In the genomic region with DNA sequence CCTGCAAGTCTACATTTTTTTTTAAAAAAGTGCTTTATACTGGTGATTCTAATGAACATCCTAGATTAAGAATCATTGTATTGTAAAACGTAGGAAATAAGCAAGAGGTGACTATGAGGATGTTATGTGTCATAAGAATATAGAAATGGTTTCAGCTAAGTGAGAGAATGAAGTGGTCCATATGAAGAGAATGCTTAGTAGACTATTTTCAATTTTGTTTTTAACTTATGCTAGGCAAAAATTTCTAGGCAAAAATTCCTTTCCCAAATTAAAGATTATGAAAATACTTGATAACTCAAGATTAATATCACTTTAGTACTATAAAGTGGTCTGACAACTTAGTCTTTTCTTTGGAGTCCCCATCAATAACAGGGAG, we compare ENCODE assay signal across 8 cellular contexts. TPM values are rescaled to one million over a fixed set of nuclear protein-coding genes. Genes with fewer than 3 reads are reported as not detected.
DNase-seq lines count a peak whose midpoint lies in the region; ATAC-seq, FAIRE-seq and TF ChIP-seq lines count a peak whose summit lies in the region.

No MANE protein-coding gene starts in this region.

- no peak for FAIRE-seq in HepG2 (lab: Jason Lieb, UNC)

- no peaks in the 10 kb centered on the region for H3K79me2 ChIP-seq in HepG2 (ENCODE audit: insufficient read depth, low read length)

- H3K9me3 Mint-ChIP-seq in activated CD8-positive, alpha-beta memory T cell treated with anti-CD3 and anti-CD28 coated beads, Interleukin-2, amount 10 ng/mL, durations not matched to agents 7 days and 5 days (ENCODE audit: low read depth), result no peaks in the 10 kb centered on the region

- no peaks in the 10 kb centered on the region for H3K9me3 ChIP-seq in HepG2 (ENCODE audit: low read length)
- no peaks in the 10 kb centered on the region for H3K9me3 ChIP-seq in thoracic aorta

- H3K9ac ChIP-seq in HepG2 (ENCODE audit: insufficient read depth, low read depth, low read length), result no peak overlapping the region

- H3K27me3 ChIP-seq in HepG2 (ENCODE audit: control insufficient read depth in 1 of 2, insufficient read depth in 2 of 2, low read length in 2 of 2), result no peaks in the 10 kb centered on the region
- H3K27me3 ChIP-seq in thoracic aorta (replicated peaks; ENCODE audit: insufficient read depth), result no peaks in the 10 kb centered on the region

- H3K27me3 Mint-ChIP-seq in activated CD8-positive, alpha-beta memory T cell treated with anti-CD3 and anti-CD28 coated beads, Interleukin-2, amount 10 ng/mL, durations not matched to agents 7 days and 5 days, result no peaks in the 10 kb centered on the region

- in situ Hi-C loops in HepG2 (cut with HindIII; ENCODE audit: extremely low pct_ligation_motif_present, low pct_unique_long_range_greater_than_20kb), result no loop called here

- TF ChIP-seq CTCF in HepG2 (CRISPR knock-in tag; IDR thresholded peaks at IDR 0.05) (no peak), thoracic aorta (IDR thresholded peaks at IDR 0.05) (no peak)

- TF ChIP-seq POLR2A in HepG2 (IDR thresholded peaks at IDR 0.05; ENCODE audit: insufficient read depth in 1 of 2, low read depth in 2 of 2, low read length in 2 of 2) (no peak), erythroblast (IDR thresholded peaks at IDR 0.05; ENCODE audit: low read length) (no peak)

- TF ChIP-seq EP300 in HepG2 (IDR thresholded peaks at IDR 0.05; ENCODE audit: low read depth in 2 of 2, low read length in 2 of 2), result no peak
- TF ChIP-seq EP300 in HepG2 (CRISPR knock-in tag; IDR thresholded peaks at IDR 0.05; ENCODE audit: borderline replicate concordance), result no peak

- peak; percentile 6 for ATAC-seq in activated CD8-positive, alpha-beta memory T cell treated with anti-CD3 and anti-CD28 coated beads, Interleukin-2, amount 10 ng/mL, durations not matched to agents 7 days and 5 days
- ATAC-seq in HepG2, result no peak
- ATAC-seq in thoracic aorta (ENCODE audit: insufficient number of reproducible peaks, low FRiP score, low read depth), result no peak

- peak overlapping the region; percentile 72 for H3K4me3 Mint-ChIP-seq in activated CD8-positive, alpha-beta memory T cell treated with anti-CD3 and anti-CD28 coated beads, Interleukin-2, amount 10 ng/mL, durations not matched to agents 7 days and 5 days

- H2AFZ ChIP-seq in HepG2 (ENCODE audit: low read length), result no peak overlapping the region

- peak overlapping the region; percentile 81 for H3K27ac Mint-ChIP-seq in activated CD8-positive, alpha-beta memory T cell treated with anti-CD3 and anti-CD28 coated beads, Interleukin-2, amount 10 ng/mL, durations not matched to agents 7 days and 5 days

- no peaks in the 10 kb centered on the region for H3K36me3 ChIP-seq in HepG2 (replicated peaks in 1 of 2; ENCODE audit: control insufficient read depth in 1 of 2, insufficient read depth in 2 of 2, low read length in 2 of 2)
- no peaks in the 10 kb centered on the region for H3K36me3 ChIP-seq in thoracic aorta

- DNase-seq in activated CD8-positive, alpha-beta memory T cell treated with anti-CD3 and anti-CD28 coated beads, Interleukin-2, amount 10 ng/mL, durations not matched to agents 7 days and 5 days, result no peak
- no peak for DNase-seq in activated CD8-positive, alpha-beta memory T cell treated with anti-CD3 and anti-CD28 coated beads for 24 hours
- DNase-seq in HepG2 (ENCODE audit: low spot score) (no peak), thoracic aorta (ENCODE audit: low spot score) (no peak), erythroblast (lab: John Stamatoyannopoulos, UW) (no peak), ecto neural progenitor cell (ENCODE audit: low spot score) (no peak), NOMO-1 treated with dmso at 0.1 percent for 144 hours (lab: John Stamatoyannopoulos, UW; ENCODE audit: unreplicated experiment) (no peak)

- peaks cover 22% of the 10 kb centered on the region for H3K4me1 Mint-ChIP-seq in activated CD8-positive, alpha-beta memory T cell treated with anti-CD3 and anti-CD28 coated beads, Interleukin-2, amount 10 ng/mL, durations not matched to agents 7 days and 5 days

- H3K4me2 ChIP-seq in HepG2 (ENCODE audit: low read depth, low read length), result peak overlapping the region; percentile 77

- BruUV-seq in HepG2 (replicated peaks; lab: Mats Ljungman, UMichigan), result no TSS peak

- H3K27ac ChIP-seq in angular gyrus (ENCODE audit: low read depth, low read length) (peak overlapping the region; percentile 62), HepG2 (ENCODE audit: extremely low read length, insufficient read depth, low read length) (no peak overlapping the region), thoracic aorta (peak overlapping the region; percentile 76 to 91)

- WGBS in HepG2 (ENCODE audit: low lambda C conversion rate), result 68% methylated on average over 1 of the region's 1 CpG

- intact Hi-C loops in HepG2 (cut with micrococcal nuclease; ENCODE audit: unreplicated experiment), result no loop called here

- peak overlapping the region; percentile 62 to 71 (median 69); a peak in 4 of 6 replicates for H3K4me3 ChIP-seq in HepG2 (replicated peaks in 1 of 3; ENCODE audit: insufficient read depth in 1 of 3, low read depth in 2 of 3, low read length in 3 of 3)
- H3K4me3 ChIP-seq in thoracic aorta, result peak overlapping the region; percentile 92

- peaks cover 4% of the 10 kb centered on the region for H3K36me3 Mint-ChIP-seq in activated CD8-positive, alpha-beta memory T cell treated with anti-CD3 and anti-CD28 coated beads, Interleukin-2, amount 10 ng/mL, durations not matched to agents 7 days and 5 days

- no peak for TF ChIP-seq RAD21 in HepG2 (CRISPR knock-in tag; IDR thresholded peaks at IDR 0.05)

- CTCF ChIA-PET in activated CD8-positive, alpha-beta memory T cell treated with anti-CD3 and anti-CD28 coated beads, Interleukin-2, amount 10 ng/mL, durations not matched to agents 7 days and 5 days (lab: Charles Lee), result interaction anchor here (1.3 kb wide), 1 partner anchor 481 kb away, joined by 4 read pairs; a partner anchor contains a TSS
- CTCF ChIA-PET in HepG2 (lab: Yijun Ruan, JAX; ENCODE audit: low intra/inter-chr PET ratio, low total read pairs), result no interaction called here

- H3K4me1 ChIP-seq in HepG2 (ENCODE audit: insufficient read depth, low read length) (no peaks in the 10 kb centered on the region), thoracic aorta (ENCODE audit: control insufficient read depth in 1 of 2, low read depth in 2 of 2) (peaks cover 3 to 8% of the 10 kb centered on the region in 2 donors)

- POLR2A ChIA-PET in HepG2 (lab: Yijun Ruan, JAX), result no interaction called here

- H4K20me1 ChIP-seq in HepG2 (ENCODE audit: insufficient read depth, low read length), result no peaks in the 10 kb centered on the region

TF ChIP-seq in HepG2, 621 proteins besides CTCF, POLR2A, EP300 and RAD21 (continues in another document):
- TF ChIP-seq JDP2 (CRISPR knock-in tag; IDR thresholded peaks at IDR 0.05; ENCODE audit: borderline replicate concordance), result no peak
- TF ChIP-seq, protein P1, sequence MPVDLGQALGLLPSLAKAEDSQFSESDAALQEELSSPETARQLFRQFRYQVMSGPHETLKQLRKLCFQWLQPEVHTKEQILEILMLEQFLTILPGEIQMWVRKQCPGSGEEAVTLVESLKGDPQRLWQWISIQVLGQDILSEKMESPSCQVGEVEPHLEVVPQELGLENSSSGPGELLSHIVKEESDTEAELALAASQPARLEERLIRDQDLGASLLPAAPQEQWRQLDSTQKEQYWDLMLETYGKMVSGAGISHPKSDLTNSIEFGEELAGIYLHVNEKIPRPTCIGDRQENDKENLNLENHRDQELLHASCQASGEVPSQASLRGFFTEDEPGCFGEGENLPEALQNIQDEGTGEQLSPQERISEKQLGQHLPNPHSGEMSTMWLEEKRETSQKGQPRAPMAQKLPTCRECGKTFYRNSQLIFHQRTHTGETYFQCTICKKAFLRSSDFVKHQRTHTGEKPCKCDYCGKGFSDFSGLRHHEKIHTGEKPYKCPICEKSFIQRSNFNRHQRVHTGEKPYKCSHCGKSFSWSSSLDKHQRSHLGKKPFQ (CRISPR knock-in tag; IDR thresholded peaks at IDR 0.05; ENCODE audit: insufficient replicate concordance), result no peak
- TF ChIP-seq, protein P2, sequence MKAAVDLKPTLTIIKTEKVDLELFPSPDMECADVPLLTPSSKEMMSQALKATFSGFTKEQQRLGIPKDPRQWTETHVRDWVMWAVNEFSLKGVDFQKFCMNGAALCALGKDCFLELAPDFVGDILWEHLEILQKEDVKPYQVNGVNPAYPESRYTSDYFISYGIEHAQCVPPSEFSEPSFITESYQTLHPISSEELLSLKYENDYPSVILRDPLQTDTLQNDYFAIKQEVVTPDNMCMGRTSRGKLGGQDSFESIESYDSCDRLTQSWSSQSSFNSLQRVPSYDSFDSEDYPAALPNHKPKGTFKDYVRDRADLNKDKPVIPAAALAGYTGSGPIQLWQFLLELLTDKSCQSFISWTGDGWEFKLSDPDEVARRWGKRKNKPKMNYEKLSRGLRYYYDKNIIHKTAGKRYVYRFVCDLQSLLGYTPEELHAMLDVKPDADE (CRISPR knock-in tag; IDR thresholded peaks at IDR 0.05), result no peak

RNA-seq across cellular contexts. Expression of a gene that starts 0.8 kb away (rescaled TPM):
- 10 to 100 TPM; 12.6 to 12.7 TPM for total RNA-seq in activated CD8-positive, alpha-beta memory T cell treated with anti-CD3 and anti-CD28 coated beads, Interleukin-2, amount 10 ng/mL, durations not matched to agents 7 days and 5 days
- total RNA-seq in HepG2 (2016; rRNA removed; fragmentation: Illumina TruSeq; extraction: Trizol) (6.1 and 9.5 TPM in 2 replicates), thoracic aorta (10 to 100 TPM; 50.4 to 52.9 TPM)
- total RNA-seq in HepG2 (2016; cell fraction: cytosol; rRNA removed; fragmentation: Illumina TruSeq; extraction: Trizol; ENCODE audit: low read depth), result 1.5 and 1.8 TPM in 2 replicates
- total RNA-seq in HepG2 (2016; cell fraction: insoluble cytoplasmic fraction; rRNA removed; fragmentation: Illumina TruSeq; extraction: Trizol), result 6.1 and 10.9 TPM in 2 replicates
- 4.0 and 4.4 TPM in 2 replicates for total RNA-seq in HepG2 (2016; cell fraction: membrane; rRNA removed; fragmentation: Illumina TruSeq; extraction: Trizol)
- 3.2 and 3.4 TPM in 2 replicates for total RNA-seq in HepG2 (2016; cell fraction: nucleus; rRNA removed; fragmentation: Illumina TruSeq; extraction: Trizol)
- 5.4 TPM in 2 replicates for polyA plus RNA-seq in HepG2 (2011; rRNA removed)
- 2.0 and 3.9 TPM in 2 replicates for polyA plus RNA-seq in HepG2 (2011; cell fraction: cytosol; rRNA removed)
- polyA plus RNA-seq in HepG2 (2011; cell fraction: nucleus; rRNA removed), result 0.90 and 2.0 TPM in 2 replicates
- 7.0 and 9.2 TPM in 2 replicates for polyA plus RNA-seq in HepG2 (2012)
- polyA plus RNA-seq in HepG2 (2016; cell fraction: cytosol; fragmentation: Illumina TruSeq; extraction: Trizol; ENCODE audit: low read depth), result 1.6 and 2.3 TPM in 2 replicates
- polyA plus RNA-seq in HepG2 (2016; cell fraction: insoluble cytoplasmic fraction; fragmentation: Illumina TruSeq; extraction: Trizol; ENCODE audit: low read depth), result 14.0 and 14.5 TPM in 2 replicates
- 4.6 TPM in 2 replicates for polyA plus RNA-seq in HepG2 (2016; cell fraction: membrane; fragmentation: Illumina TruSeq; extraction: Trizol; ENCODE audit: low read depth)
- polyA plus RNA-seq in HepG2 (2016; cell fraction: nucleus; fragmentation: Illumina TruSeq; extraction: Trizol; ENCODE audit: insufficient read depth, low read depth), result 6.3 and 6.6 TPM in 2 replicates
- polyA minus RNA-seq in HepG2 (2011; rRNA and poly(A)+ RNA removed; ENCODE audit: low replicate concordance), result 1.7 and 12.3 TPM in 2 replicates
- 2.4 and 3.0 TPM in 2 replicates for polyA minus RNA-seq in HepG2 (2011; cell fraction: cytosol; rRNA and poly(A)+ RNA removed)
- polyA minus RNA-seq in HepG2 (2011; cell fraction: nucleus; rRNA and poly(A)+ RNA removed), result 3.0 and 4.5 TPM in 2 replicates
